ENCODE assay signal across 8 cellular contexts in genomic region chr9:129111762-129112151, GRCh38. TPM values are rescaled to one million over a fixed set of nuclear protein-coding genes. Genes with fewer than 3 reads are reported as not detected.
DNase-seq lines count a peak whose midpoint lies in the region; ATAC-seq and TF ChIP-seq lines count a peak whose summit lies in the region.

No MANE protein-coding gene starts in this region.

- peak overlapping the region; percentile 90 for H3K4me2 ChIP-seq in neural progenitor cell

- H3K27ac ChIP-seq in neural progenitor cell = peak overlapping the region; percentile 84

- H3K9ac ChIP-seq in neural progenitor cell = peak overlapping the region; percentile 62

- H3K79me2 ChIP-seq in neural progenitor cell (ENCODE audit: low read depth) = peaks cover 51% of the 10 kb centered on the region

- H3F3A ChIP-seq in neural progenitor cell (ENCODE audit: low read depth) = peaks cover 24% of the 10 kb centered on the region

- TF ChIP-seq CTCF in foreskin fibroblast (IDR thresholded peaks at IDR 0.05; ENCODE audit: low read depth, low read length) (no peak), neural progenitor cell (IDR thresholded peaks at IDR 0.05) (no peak)

- H3K9me3 Mint-ChIP-seq in activated T-cell treated with anti-CD3 and anti-CD28 coated beads, Interleukin-2, amount 50 U/mL, for 72 hours = no peaks in the 10 kb centered on the region
- no peaks in the 10 kb centered on the region for H3K9me3 Mint-ChIP-seq in neural progenitor cell

- H3K27me3 ChIP-seq in neural progenitor cell = peaks cover 21% of the 10 kb centered on the region

- H3K4me1 ChIP-seq in neural progenitor cell = no peaks in the 10 kb centered on the region

- peak overlapping the region; percentile 95 for H2AFZ ChIP-seq in neural progenitor cell (replicated peaks)

- H3K4me3 Mint-ChIP-seq in activated T-cell treated with anti-CD3 and anti-CD28 coated beads, Interleukin-2, amount 50 U/mL, for 72 hours = peak overlapping the region; percentile 94 to 98
- peak overlapping the region; percentile 97 for H3K4me3 Mint-ChIP-seq in neural progenitor cell

- DNase-seq in AG08395 (ENCODE audit: low spot score) (peak; percentile 41), NCI-H2227 (lab: John Stamatoyannopoulos, UW; ENCODE audit: unreplicated experiment) (peak; percentile 43), foreskin fibroblast (peak; percentile 41 to 75), neural progenitor cell (ENCODE audit: low spot score) (peak; percentile 62)
- peak; percentile 36 to 43 for DNase-seq in activated T-cell treated with anti-CD3 and anti-CD28 coated beads, Interleukin-2, amount 50 U/mL, for 72 hours

- peak overlapping the region; percentile 91 for H3K4me3 ChIP-seq in foreskin fibroblast (ENCODE audit: low read depth in 1 of 2, low read length in 2 of 2)
- peak overlapping the region; percentile 93 for H3K4me3 ChIP-seq in neural progenitor cell

- peaks cover 41% of the 10 kb centered on the region for H3K4me1 Mint-ChIP-seq in activated T-cell treated with anti-CD3 and anti-CD28 coated beads, Interleukin-2, amount 50 U/mL, for 72 hours (ENCODE audit: low read depth)
- peaks cover 31% of the 10 kb centered on the region for H3K4me1 Mint-ChIP-seq in neural progenitor cell

- ATAC-seq in GM19328 (IDR thresholded peaks at IDR 0.05; ENCODE audit: unreplicated experiment) (peak; percentile 6), HG03025 (IDR thresholded peaks at IDR 0.05; ENCODE audit: low FRiP score, unreplicated experiment) (no peak), GM18868 (IDR thresholded peaks at IDR 0.05; ENCODE audit: unreplicated experiment) (no peak)
- no peak for ATAC-seq in activated T-cell treated with anti-CD3 and anti-CD28 coated beads, Interleukin-2, amount 50 U/mL, for 72 hours (replicated peaks in 1 of 2)

- H3K9me3 ChIP-seq in neural progenitor cell (ENCODE audit: low read depth) = no peaks in the 10 kb centered on the region

- no peaks in the 10 kb centered on the region for H3K36me3 Mint-ChIP-seq in activated T-cell treated with anti-CD3 and anti-CD28 coated beads, Interleukin-2, amount 50 U/mL, for 72 hours (ENCODE audit: insufficient read depth in 2 of 2)
- peaks cover 2% of the 10 kb centered on the region for H3K36me3 Mint-ChIP-seq in neural progenitor cell

- no peaks in the 10 kb centered on the region for H3K27me3 Mint-ChIP-seq in activated T-cell treated with anti-CD3 and anti-CD28 coated beads, Interleukin-2, amount 50 U/mL, for 72 hours (ENCODE audit: low read depth)
- H3K27me3 Mint-ChIP-seq in neural progenitor cell (ENCODE audit: insufficient read depth, low read depth) = peaks cover 3% of the 10 kb centered on the region

- no peaks in the 10 kb centered on the region for H3K36me3 ChIP-seq in neural progenitor cell

- H4K20me1 ChIP-seq in neural progenitor cell (ENCODE audit: low read depth) = peaks cover 15% of the 10 kb centered on the region

- peak overlapping the region; percentile 90 for H3K27ac Mint-ChIP-seq in activated T-cell treated with anti-CD3 and anti-CD28 coated beads, Interleukin-2, amount 50 U/mL, for 72 hours
- peak overlapping the region; percentile 80 for H3K27ac Mint-ChIP-seq in neural progenitor cell

RNA-seq across cellular contexts. Expression of gene PTPA, which starts 0.5 kb away (rescaled TPM):
- 10 to 100 TPM; 85.5 to 98.3 TPM for total RNA-seq in activated T-cell treated with anti-CD3 and anti-CD28 coated beads, Interleukin-2, amount 50 U/mL, for 72 hours
- 82.4 and 133 TPM in 2 replicates for total RNA-seq in neural progenitor cell (ENCODE audit: low replicate concordance)

RNA-seq across cellular contexts. Expression of gene CRAT, which starts 1.2 kb away (rescaled TPM):
- total RNA-seq in activated T-cell treated with anti-CD3 and anti-CD28 coated beads, Interleukin-2, amount 50 U/mL, for 72 hours = 10 to 100 TPM; 21.4 to 23.8 TPM
- 10.1 and 19.3 TPM in 2 replicates for total RNA-seq in neural progenitor cell (ENCODE audit: low replicate concordance)

RNA-seq across cellular contexts. Expression of gene DOLPP1, which starts 30.8 kb away (rescaled TPM):
- 10 to 100 TPM; 17.1 to 22.3 TPM for total RNA-seq in activated T-cell treated with anti-CD3 and anti-CD28 coated beads, Interleukin-2, amount 50 U/mL, for 72 hours
- 25.1 and 39.0 TPM in 2 replicates for total RNA-seq in neural progenitor cell (ENCODE audit: low replicate concordance)
